ENCODE assay signal across 21 cellular contexts in genomic region chr9:102072061-102072764, GRCh38.
"Had no signal": no experiment of that assay in that cellular context is flagged by ENCODE, and none has a peak within 500 bp of the region (broad histone marks: within the 10 kb centered on the region; RNA-seq: fewer than 3 reads in every experiment).

No MANE protein-coding gene starts in this region.

- H3K4me1 Mint-ChIP-seq: activated CD4-positive, alpha-beta T cell treated with anti-CD3 and anti-CD28 coated beads, Interleukin-2, amount 10 ng/mL, durations not matched to agents 7 days and 5 days; activated naive CD4-positive, alpha-beta T cell treated with anti-CD3 and anti-CD28 coated beads, Interleukin-2, amount 10 ng/mL, durations not matched to agents 7 days and 5 days; activated naive CD8-positive, alpha-beta T cell treated with anti-CD3 and anti-CD28 coated beads, Interleukin-2, amount 50 U/mL, for 24 hours; immature natural killer cell; stimulated activated effector memory CD8-positive, alpha-beta T cell treated with anti-CD3 and anti-CD28 coated beads, Interleukin-12 subunit alpha, Interleukin-12 subunit beta, amount 100 ng/mL, for 72 hours had no signal

- DNase-seq: activated CD4-positive, alpha-beta T cell treated with anti-CD3 and anti-CD28 coated beads, Interleukin-2, amount 10 ng/mL, durations not matched to agents 7 days and 5 days; activated CD8-positive, alpha-beta T cell treated with anti-CD3 and anti-CD28 coated beads, Interleukin-2, amount 10 ng/mL, durations not matched to agents 7 days and 5 days; activated effector memory CD4-positive, alpha-beta T cell treated with Interleukin-2 at 50 U/mL for 16 hours; activated naive CD4-positive, alpha-beta T cell treated with anti-CD3 and anti-CD28 coated beads, Interleukin-2, amount 10 ng/mL, durations not matched to agents 7 days and 5 days; activated naive CD8-positive, alpha-beta T cell treated with anti-CD3 and anti-CD28 coated beads, Interleukin-2, amount 50 U/mL, for 24 hours; activated T-cell treated with anti-CD3 and anti-CD28 coated beads, Interleukin-2, amount 50 U/mL, for 24 hours; anterior cingulate cortex; cortex of kidney; heart right ventricle; immature natural killer cell; left lung; stimulated activated CD4-positive, alpha-beta T cell treated with anti-CD3 and anti-CD28 coated beads, Interleukin-15, amount 100 ng/mL, for 24 hours; stimulated activated CD4-positive, alpha-beta T cell treated with anti-CD3 and anti-CD28 coated beads, Interleukin-4, amount 100 ng/mL, for 1 hour had no signal

- H3K4me3 ChIP-seq: esophagus muscularis mucosa, heart right ventricle, left lung, right atrium auricular region, skin epidermis had no signal

- H3K27ac Mint-ChIP-seq: activated CD4-positive, alpha-beta T cell treated with anti-CD3 and anti-CD28 coated beads, Interleukin-2, amount 10 ng/mL, durations not matched to agents 7 days and 5 days; activated CD8-positive, alpha-beta T cell treated with anti-CD3 and anti-CD28 coated beads, Interleukin-2, amount 10 ng/mL, durations not matched to agents 7 days and 5 days; activated naive CD4-positive, alpha-beta T cell treated with anti-CD3 and anti-CD28 coated beads, Interleukin-2, amount 10 ng/mL, durations not matched to agents 7 days and 5 days; activated naive CD8-positive, alpha-beta T cell treated with anti-CD3 and anti-CD28 coated beads, Interleukin-2, amount 50 U/mL, for 24 hours; activated T-cell treated with anti-CD3 and anti-CD28 coated beads, Interleukin-2, amount 50 U/mL, for 24 hours; immature natural killer cell; progenitor cell of endocrine pancreas; stimulated activated effector memory CD8-positive, alpha-beta T cell treated with anti-CD3 and anti-CD28 coated beads, Interleukin-12 subunit alpha, Interleukin-12 subunit beta, amount 100 ng/mL, for 72 hours; T-helper 1 cell treated with Interleukin-12 subunit alpha and Interleukin-12 subunit beta and Interleukin-4 antibody, amounts not matched to agents 30 μg/mL and 1 μg/mL, for 36 hours had no signal

- H3K4me3 Mint-ChIP-seq: activated CD4-positive, alpha-beta T cell treated with anti-CD3 and anti-CD28 coated beads, Interleukin-2, amount 10 ng/mL, durations not matched to agents 7 days and 5 days; activated CD8-positive, alpha-beta T cell treated with anti-CD3 and anti-CD28 coated beads, Interleukin-2, amount 10 ng/mL, durations not matched to agents 7 days and 5 days; activated naive CD4-positive, alpha-beta T cell treated with anti-CD3 and anti-CD28 coated beads, Interleukin-2, amount 10 ng/mL, durations not matched to agents 7 days and 5 days; activated naive CD8-positive, alpha-beta T cell treated with anti-CD3 and anti-CD28 coated beads, Interleukin-2, amount 50 U/mL, for 24 hours; activated T-cell treated with anti-CD3 and anti-CD28 coated beads, Interleukin-2, amount 50 U/mL, for 24 hours; immature natural killer cell; neural crest cell; stimulated activated effector memory CD8-positive, alpha-beta T cell treated with anti-CD3 and anti-CD28 coated beads, Interleukin-12 subunit alpha, Interleukin-12 subunit beta, amount 100 ng/mL, for 72 hours; T-helper 1 cell treated with Interleukin-12 subunit alpha and Interleukin-12 subunit beta and Interleukin-4 antibody, amounts not matched to agents 30 μg/mL and 1 μg/mL, for 36 hours had no signal

- H3K36me3 ChIP-seq: esophagus muscularis mucosa, heart right ventricle, left lung, right atrium auricular region had no signal

- H3K9me3 Mint-ChIP-seq: activated CD4-positive, alpha-beta T cell treated with anti-CD3 and anti-CD28 coated beads, Interleukin-2, amount 10 ng/mL, durations not matched to agents 7 days and 5 days; activated naive CD4-positive, alpha-beta T cell treated with anti-CD3 and anti-CD28 coated beads, Interleukin-2, amount 10 ng/mL, durations not matched to agents 7 days and 5 days had no signal

- H3K4me1 ChIP-seq: esophagus muscularis mucosa, heart right ventricle, left lung, right atrium auricular region had no signal

- FAIRE-seq: endothelial cell of umbilical vein had no signal

- H3K27ac ChIP-seq: esophagus muscularis mucosa, heart right ventricle, left lung, right atrium auricular region, skin epidermis had no signal

- ATAC-seq: activated CD8-positive, alpha-beta T cell treated with anti-CD3 and anti-CD28 coated beads, Interleukin-2, amount 10 ng/mL, durations not matched to agents 7 days and 5 days; activated naive CD8-positive, alpha-beta T cell treated with anti-CD3 and anti-CD28 coated beads, Interleukin-2, amount 50 U/mL, for 24 hours; heart right ventricle; left lung; stimulated activated effector memory CD8-positive, alpha-beta T cell treated with anti-CD3 and anti-CD28 coated beads, Interleukin-12 subunit alpha, Interleukin-12 subunit beta, amount 100 ng/mL, for 72 hours had no signal

- H3K27me3 Mint-ChIP-seq: activated CD4-positive, alpha-beta T cell treated with anti-CD3 and anti-CD28 coated beads, Interleukin-2, amount 10 ng/mL, durations not matched to agents 7 days and 5 days; activated naive CD4-positive, alpha-beta T cell treated with anti-CD3 and anti-CD28 coated beads, Interleukin-2, amount 10 ng/mL, durations not matched to agents 7 days and 5 days; activated naive CD8-positive, alpha-beta T cell treated with anti-CD3 and anti-CD28 coated beads, Interleukin-2, amount 50 U/mL, for 24 hours; activated T-cell treated with anti-CD3 and anti-CD28 coated beads, Interleukin-2, amount 50 U/mL, for 24 hours; progenitor cell of endocrine pancreas had no signal

- H3K27me3 ChIP-seq: esophagus muscularis mucosa, heart right ventricle, left lung, right atrium auricular region had no signal

- H3K9me3 ChIP-seq: esophagus muscularis mucosa, right atrium auricular region had no signal

- H3K36me3 Mint-ChIP-seq: activated naive CD4-positive, alpha-beta T cell treated with anti-CD3 and anti-CD28 coated beads, Interleukin-2, amount 10 ng/mL, durations not matched to agents 7 days and 5 days; stimulated activated effector memory CD8-positive, alpha-beta T cell treated with anti-CD3 and anti-CD28 coated beads, Interleukin-12 subunit alpha, Interleukin-12 subunit beta, amount 100 ng/mL, for 72 hours had no signal
